Comparison of ENCODE assay signal across 13 cellular contexts in genomic region chr5:14491505-14491904, GRCh38.
DNase-seq lines count a peak whose midpoint lies in the region; ATAC-seq, FAIRE-seq and TF ChIP-seq lines count a peak whose summit lies in the region.
"Had no signal": no experiment of that assay in that cellular context is flagged by ENCODE, and none has a peak within 500 bp of the region (broad histone marks: within the 10 kb centered on the region; RNA-seq: fewer than 3 reads in every experiment).

No MANE protein-coding gene starts in this region.

- H3K4me1 Mint-ChIP-seq in GM23338 = peaks cover 11% of the 10 kb centered on the region
- no peaks in the 10 kb centered on the region for H3K4me1 Mint-ChIP-seq in CD4-positive, alpha-beta memory T cell

- peaks cover 45% of the 10 kb centered on the region for H3K36me3 Mint-ChIP-seq in GM23338 (ENCODE audit: low read depth)
- H3K36me3 Mint-ChIP-seq in CD4-positive, alpha-beta memory T cell = peaks cover 0 to 10% of the 10 kb centered on the region in 2 donors

- H3K9me2 ChIP-seq in GM23338 (ENCODE audit: insufficient read depth) = no peaks in the 10 kb centered on the region

- no peak overlapping the region for H3K27ac ChIP-seq in GM23338 (ENCODE audit: low read depth)
- H3K27ac ChIP-seq in CD4-positive, alpha-beta memory T cell (ENCODE audit: low read depth, low read length) = no peak overlapping the region
- H3K27ac ChIP-seq: adrenal gland had no signal

- H3K79me2 ChIP-seq in GM23338 (replicated peaks; ENCODE audit: insufficient read depth) = no peaks in the 10 kb centered on the region

- 0 out of 2 replicates have a peak, but pooled peaks cover 5% of the 10 kb centered on the region for H3K27me3 ChIP-seq in GM23338 (ENCODE audit: insufficient read depth)
- H3K27me3 ChIP-seq in CD4-positive, alpha-beta memory T cell (ENCODE audit: insufficient read depth, low read length) = no peaks in the 10 kb centered on the region
- H3K27me3 ChIP-seq: adrenal gland had no signal

- no peak for FAIRE-seq in GM12891 (lab: Jason Lieb, UNC)

- POLR2A ChIA-PET in CD4-positive, alpha-beta memory T cell (lab: Charles Lee; ENCODE audit: partially characterized antibody) = no interaction called here

- peaks cover 4% of the 10 kb centered on the region; the same call in 1 of the 2 replicates for H3K4me1 ChIP-seq in GM23338 (ENCODE audit: insufficient read depth)
- no peaks in the 10 kb centered on the region for H3K4me1 ChIP-seq in CD4-positive, alpha-beta memory T cell (ENCODE audit: insufficient read depth, low read length)

- no peaks in the 10 kb centered on the region for H3K9me3 ChIP-seq in CD4-positive, alpha-beta memory T cell (ENCODE audit: control insufficient read depth in 1 of 2, low read length in 2 of 2)
- H3K9me3 ChIP-seq: adrenal gland had no signal

- H3F3A ChIP-seq in GM23338 (replicated peaks; ENCODE audit: low read depth) = 0 out of 2 replicates have a peak, but pooled peaks cover 5% of the 10 kb centered on the region

- CTCF ChIA-PET in CD4-positive, alpha-beta memory T cell (lab: Charles Lee; ENCODE audit: partially characterized antibody) = no interaction called here

- no peak for TF ChIP-seq POLR2A in GM12891 (IDR thresholded peaks at IDR 0.05; ENCODE audit: low read depth, low read length)

- ATAC-seq in GM23338 (no peak), sciatic nerve (peak; percentile 89), left lobe of liver (no peak)

- TF ChIP-seq CTCF in GM23338 (conservative IDR thresholded peaks at IDR 0.05; ENCODE audit: low read depth in 2 of 2) (no peak), foreskin fibroblast (IDR thresholded peaks at IDR 0.05; ENCODE audit: low read depth, low read length) (no peak)

- DNase-seq in GM23338 (ENCODE audit: low spot score) (no peak), T1000 (lab: John Stamatoyannopoulos, UW) (peak; percentile 48), foreskin fibroblast (peak; percentile 78 to 85), sciatic nerve (ENCODE audit: low spot score) (no peak), left lobe of liver (ENCODE audit: low spot score) (no peak), GM12891 (ENCODE audit: insufficient read length, low spot score) (no peak)
- no peak for DNase-seq in stimulated activated CD4-positive, alpha-beta T cell treated with anti-CD3 and anti-CD28 coated beads, Interleukin-4, amount 100 ng/mL, for 1 hour
- no peak for DNase-seq in CD4-positive, alpha-beta memory T cell
- DNase-seq: activated CD4-positive, CD25-positive, alpha-beta regulatory T cell; NCI-H1436 treated with DMSO at 0.1 percent for 48 hours; NCI-H510A; SIG-M5 had no signal

- no peak overlapping the region for H2AFZ ChIP-seq in GM23338

- H3K36me3 ChIP-seq in GM23338 (ENCODE audit: insufficient read depth) = peaks cover 8% of the 10 kb centered on the region
- H3K36me3 ChIP-seq in CD4-positive, alpha-beta memory T cell (ENCODE audit: insufficient read depth, low read length) = no peaks in the 10 kb centered on the region

- H3K4me2 ChIP-seq in GM23338 = no peak overlapping the region

- intact Hi-C loops in sciatic nerve (cut with DNase I) = no loop called here
- intact Hi-C loops in CD4-positive, alpha-beta memory T cell (cut with micrococcal nuclease) = no loop called here

- no peak overlapping the region for H3K4me3 ChIP-seq in GM23338
- H3K4me3 ChIP-seq in foreskin fibroblast (ENCODE audit: low read depth in 1 of 2, low read length in 2 of 2) = no peak overlapping the region
- no peak overlapping the region for H3K4me3 ChIP-seq in CD4-positive, alpha-beta memory T cell (ENCODE audit: low read length in 2 of 2)
- H3K4me3 ChIP-seq: adrenal gland had no signal

- H3K9me3 Mint-ChIP-seq in GM23338 = no peaks in the 10 kb centered on the region; the same call in 1 of the 3 replicates
- H3K9me3 Mint-ChIP-seq in CD4-positive, alpha-beta memory T cell = no peaks in the 10 kb centered on the region

- H4K20me1 ChIP-seq in GM23338 (replicated peaks; ENCODE audit: insufficient read depth) = no peaks in the 10 kb centered on the region

- H3K27ac Mint-ChIP-seq in GM23338 = peak overlapping the region; percentile 5; the same call in 1 of the 2 replicates
- H3K27ac Mint-ChIP-seq in CD4-positive, alpha-beta memory T cell = no peak overlapping the region

- peaks cover 11% of the 10 kb centered on the region for H3K27me3 Mint-ChIP-seq in GM23338 (ENCODE audit: insufficient read depth, low read depth, poor library complexity)
- H3K27me3 Mint-ChIP-seq in CD4-positive, alpha-beta memory T cell = no peaks in the 10 kb centered on the region

- no peak overlapping the region for H3K4me3 Mint-ChIP-seq in GM23338
- H3K4me3 Mint-ChIP-seq in CD4-positive, alpha-beta memory T cell = no peak overlapping the region

TF ChIP-seq in GM23338, 12 proteins besides CTCF, POLR2A, EP300 and RAD21:
- no peak for TF ChIP-seq JUNB (IDR thresholded peaks at IDR 0.05; ENCODE audit: unreplicated experiment)
TF ChIP-seq in GM23338: peak in this region for 0.

TF ChIP-seq in GM12891, 5 proteins besides CTCF, POLR2A, EP300 and RAD21:
- TF ChIP-seq POLR2AphosphoS5 (IDR thresholded peaks at IDR 0.05; ENCODE audit: low read depth, low read length) (no peak), TAF1 (IDR thresholded peaks at IDR 0.05; ENCODE audit: low read depth, low read length) (no peak), PAX5 (IDR thresholded peaks at IDR 0.05; ENCODE audit: insufficient read depth, low read length, severe bottlenecking) (no peak), SPI1 (IDR thresholded peaks at IDR 0.05; ENCODE audit: low read depth, low read length) (no peak), POU2F2 (IDR thresholded peaks at IDR 0.05; ENCODE audit: low read depth, low read length) (no peak)
TF ChIP-seq in GM12891: peak in this region for 0.

Comparison
In these comparisons a context has a peak if more than half of its experiments do, and no peak if none do; other contexts are left out.
1. DNase-seq: peak in T1000 (single experiment) and foreskin fibroblast (2 of 2); none in GM23338 (single experiment), sciatic nerve (single experiment), stimulated activated CD4-positive, alpha-beta T cell treated with anti-CD3 and anti-CD28 coated beads, Interleukin-4, amount 100 ng/mL, for 1 hour (single experiment), left lobe of liver (single experiment), GM12891 (single experiment) and CD4-positive, alpha-beta memory T cell (0 of 5).